ENCODE assay signal across 8 cellular contexts in genomic region chr6:133568970-133569889, GRCh38.
DNase-seq lines count a peak whose midpoint lies in the region; ATAC-seq and TF ChIP-seq lines count a peak whose summit lies in the region.

No MANE protein-coding gene starts in this region.

- no peaks in the 10 kb centered on the region for H3K9me3 ChIP-seq in neural progenitor cell (ENCODE audit: low read depth)

- H3K27me3 Mint-ChIP-seq in neural progenitor cell (ENCODE audit: insufficient read depth, low read depth) = peaks cover 3% of the 10 kb centered on the region

- no peak overlapping the region for H3K27ac ChIP-seq in neural progenitor cell

- no peak overlapping the region for H3K9ac ChIP-seq in neural progenitor cell

- H3K4me1 Mint-ChIP-seq in neural progenitor cell = peaks cover 7% of the 10 kb centered on the region

- H3K27me3 ChIP-seq in neural progenitor cell = no peaks in the 10 kb centered on the region

- peak overlapping the region; percentile 72 for H3K4me2 ChIP-seq in neural progenitor cell

- peak overlapping the region; percentile 83 for H3K4me3 Mint-ChIP-seq in neural progenitor cell

- H2AFZ ChIP-seq in neural progenitor cell (replicated peaks) = peak overlapping the region; percentile 38

- H4K20me1 ChIP-seq in neural progenitor cell (ENCODE audit: low read depth) = no peaks in the 10 kb centered on the region

- DNase-seq in Right ventricle myocardium inferior (ENCODE audit: missing footprints) (no peak), cardiac septum (ENCODE audit: low spot score) (no peak), NCI-H2081 (lab: John Stamatoyannopoulos, UW) (peak; percentile 53 to 69), fibroblast of the conjunctiva (ENCODE audit: low read depth) (peak; percentile 70), neural progenitor cell (ENCODE audit: low spot score) (peak; percentile 75)

- intact Hi-C loops in Right ventricle myocardium inferior (cut with DNase I) (loop anchor here (2.0 to 5.0 kb wide), 3 partner anchors 268 to 528 kb away; no protein-coding TSS in a partner anchor), cardiac septum (cut with DNase I) (loop anchor here (1.0 to 10.0 kb wide), 2 partner anchors 347 to 526 kb away; no protein-coding TSS in a partner anchor)

- peak overlapping the region; percentile 56 for H3K4me3 ChIP-seq in WI38 (ENCODE audit: low read depth, low read length)
- H3K4me3 ChIP-seq in neural progenitor cell = peak overlapping the region; percentile 39

- H3F3A ChIP-seq in neural progenitor cell (ENCODE audit: low read depth) = no peaks in the 10 kb centered on the region

- peak; percentile 97 for TF ChIP-seq CTCF in WI38 (IDR thresholded peaks at IDR 0.05; ENCODE audit: low read depth, low read length)
- peak; percentile 95 for TF ChIP-seq CTCF in neural progenitor cell (IDR thresholded peaks at IDR 0.05)

- peak overlapping the region; percentile 38 for H3K27ac Mint-ChIP-seq in neural progenitor cell

- no peaks in the 10 kb centered on the region for H3K36me3 Mint-ChIP-seq in neural progenitor cell

- no peaks in the 10 kb centered on the region for H3K36me3 ChIP-seq in neural progenitor cell

- peaks cover 6% of the 10 kb centered on the region for H3K4me1 ChIP-seq in neural progenitor cell

- no peaks in the 10 kb centered on the region for H3K9me3 Mint-ChIP-seq in neural progenitor cell

- ATAC-seq in Right ventricle myocardium inferior (peak; percentile 87), HG02763 (IDR thresholded peaks at IDR 0.05; ENCODE audit: unreplicated experiment) (peak; percentile 59), HG02840 (IDR thresholded peaks at IDR 0.05; ENCODE audit: low FRiP score, unreplicated experiment) (no peak)

- H3K79me2 ChIP-seq in neural progenitor cell (ENCODE audit: low read depth) = no peaks in the 10 kb centered on the region

Comparison
In these comparisons a context has a peak if more than half of its experiments do, and no peak if none do; other contexts are left out.
1. DNase-seq: peak in NCI-H2081 (2 of 2), fibroblast of the conjunctiva (single experiment) and neural progenitor cell (single experiment); none in Right ventricle myocardium inferior (single experiment) and cardiac septum (single experiment).